Comparison of ENCODE assay signal across 20 cellular contexts in genomic region chr11:119529063-119529845, GRCh38.
DNase-seq lines count a peak whose midpoint lies in the region; FAIRE-seq and TF ChIP-seq lines count a peak whose summit lies in the region.
"Had no signal": no experiment of that assay in that cellular context is flagged by ENCODE, and none has a peak within 500 bp of the region (broad histone marks: within the 10 kb centered on the region; RNA-seq: fewer than 3 reads in every experiment).

No MANE protein-coding gene starts in this region.

- no peaks in the 10 kb centered on the region for H3K36me3 Mint-ChIP-seq in neural progenitor cell

- H3K9me3 ChIP-seq in neural progenitor cell (ENCODE audit: low read depth) (no peaks in the 10 kb centered on the region), spleen (no peaks in the 10 kb centered on the region)

- no peak overlapping the region for H3K4me3 Mint-ChIP-seq in neural progenitor cell
- H3K4me3 Mint-ChIP-seq: B cell, IgD-negative memory B cell had no signal

- H3K36me3 ChIP-seq in bronchial epithelial cell (ENCODE audit: control insufficient read depth, insufficient read depth, low read length): no peaks in the 10 kb centered on the region
- H3K36me3 ChIP-seq in neural progenitor cell: no peaks in the 10 kb centered on the region
- no peaks in the 10 kb centered on the region for H3K36me3 ChIP-seq in spleen

- 83 to 91% (median 88%) methylated on average over 10 to 11 of the region's 11 CpGs for WGBS in spleen, 5 donors

- H3K4me1 ChIP-seq in neural progenitor cell (peaks cover 4% of the 10 kb centered on the region), spleen (peaks cover 0 to 28% (median 10%) of the 10 kb centered on the region in 6 donors)

- H3K4me1 Mint-ChIP-seq in neural progenitor cell: peaks cover 27% of the 10 kb centered on the region

- H3K79me2 ChIP-seq in neural progenitor cell (ENCODE audit: low read depth): no peaks in the 10 kb centered on the region

- no peak for TF ChIP-seq POLR2A in spleen (IDR thresholded peaks at IDR 0.05)

- H2AFZ ChIP-seq in neural progenitor cell (replicated peaks): no peak overlapping the region

- peaks cover 15% of the 10 kb centered on the region for H3K27me3 ChIP-seq in bronchial epithelial cell (ENCODE audit: control insufficient read depth, insufficient read depth, low read length)
- H3K27me3 ChIP-seq in neural progenitor cell: no peaks in the 10 kb centered on the region
- peaks cover 0 to 9% (median 0%) of the 10 kb centered on the region in 7 donors for H3K27me3 ChIP-seq in spleen (replicated peaks in 1 of 7)

- peaks cover 1% of the 10 kb centered on the region for H3F3A ChIP-seq in neural progenitor cell (ENCODE audit: low read depth)

- no peak overlapping the region for H3K4me2 ChIP-seq in neural progenitor cell

- DNase-seq in D721Med (ENCODE audit: insufficient read length, low spot score) (peak; percentile 5), bronchial epithelial cell (ENCODE audit: low read depth) (no peak), neural progenitor cell (ENCODE audit: low spot score) (no peak), spleen (peak; percentile 59), NCI-H226 (no peak), H4 (ENCODE audit: low spot score) (no peak)
- no peak for DNase-seq in stimulated activated CD4-positive, alpha-beta T cell treated with anti-CD3 and anti-CD28 coated beads, Interleukin-4, amount 100 ng/mL, for 24 hours
- DNase-seq: EL, NCI-H1694, NCI-H2081 treated with DMSO at 0.1 percent for 48 hours, NCI-H2171 treated with DMSO at 0.1 percent for 48 hours, NCI-H446, NCI-H526, OCI-M1 had no signal

- TF ChIP-seq CTCF in D721Med (IDR thresholded peaks at IDR 0.05; ENCODE audit: insufficient read depth, missing control alignments): no peak
- no peak for TF ChIP-seq CTCF in bronchial epithelial cell (IDR thresholded peaks at IDR 0.05; ENCODE audit: insufficient read depth, low read length, severe bottlenecking)
- TF ChIP-seq CTCF in neural progenitor cell (IDR thresholded peaks at IDR 0.05): no peak
- TF ChIP-seq CTCF in spleen (IDR thresholded peaks at IDR 0.05 in 8 of 11, conservative IDR thresholded peaks at IDR 0.05 in 3 of 11): no peak

- intact Hi-C loops in spleen (cut with DNase I; ENCODE audit: low total_unique reads): no loop called here

- H3K9ac ChIP-seq in neural progenitor cell: no peak overlapping the region

- H4K20me1 ChIP-seq in neural progenitor cell (ENCODE audit: low read depth): no peaks in the 10 kb centered on the region

- H3K9me3 Mint-ChIP-seq in neural progenitor cell: peaks cover 2% of the 10 kb centered on the region
- H3K9me3 Mint-ChIP-seq: IgD-negative memory B cell had no signal

- no peak for FAIRE-seq in D721Med (lab: Jason Lieb, UNC)
- FAIRE-seq in bronchial epithelial cell (lab: Jason Lieb, UNC): peak; percentile 50
- FAIRE-seq: A204.1, GM19239, H1, RCC 7860 had no signal

- H3K27ac Mint-ChIP-seq in neural progenitor cell: peak overlapping the region; percentile 11
- H3K27ac Mint-ChIP-seq: B cell, IgD-negative memory B cell had no signal

- peaks cover 20% of the 10 kb centered on the region for H3K27me3 Mint-ChIP-seq in neural progenitor cell (ENCODE audit: insufficient read depth, low read depth)

- H3K4me3 ChIP-seq in bronchial epithelial cell (ENCODE audit: low read depth, low read length) (no peak overlapping the region), neural progenitor cell (no peak overlapping the region), spleen (no peak overlapping the region)

- H3K27ac ChIP-seq in neural progenitor cell: no peak overlapping the region
- no peak overlapping the region for H3K27ac ChIP-seq in spleen

Comparison
In these comparisons a context has a peak if more than half of its experiments do, and no peak if none do; other contexts are left out.
1. DNase-seq: peak in D721Med (single experiment) and spleen (single experiment); none in bronchial epithelial cell (single experiment), neural progenitor cell (single experiment), NCI-H226 (single experiment), H4 (single experiment) and stimulated activated CD4-positive, alpha-beta T cell treated with anti-CD3 and anti-CD28 coated beads, Interleukin-4, amount 100 ng/mL, for 24 hours (single experiment).